Comparison of ENCODE assay signal across 8 cellular contexts in genomic region chr1:39816431-39817090, GRCh38. TPM values are rescaled to one million over a fixed set of nuclear protein-coding genes. Genes with fewer than 3 reads are reported as not detected.
DNase-seq lines count a peak whose midpoint lies in the region; ATAC-seq and TF ChIP-seq lines count a peak whose summit lies in the region.

No MANE protein-coding gene starts in this region.

- TF ChIP-seq CTCF in GM12874 (IDR thresholded peaks at IDR 0.05; ENCODE audit: insufficient read depth, low read depth, low read length) (peak; percentile 74), hepatocyte (IDR thresholded peaks at IDR 0.05; ENCODE audit: poor library complexity) (peak; percentile 76), gastrocnemius medialis (IDR thresholded peaks at IDR 0.05 in 4 of 5, conservative IDR thresholded peaks at IDR 0.05 in 1 of 5) (peak; percentile 76 to 94 (median 87))

- ATAC-seq in HG02759 (IDR thresholded peaks at IDR 0.05; ENCODE audit: unreplicated experiment) (peak; percentile 56), gastrocnemius medialis (peak; percentile 83 to 85)

- no peaks in the 10 kb centered on the region for H3K36me3 ChIP-seq in hepatocyte (replicated peaks; ENCODE audit: insufficient read depth, low read depth)
- no peaks in the 10 kb centered on the region for H3K36me3 ChIP-seq in gastrocnemius medialis

- no peak overlapping the region for H3K4me2 ChIP-seq in hepatocyte

- H3K27ac ChIP-seq in hepatocyte (no peak overlapping the region), gastrocnemius medialis (no peak overlapping the region)

- no peak overlapping the region for H2AFZ ChIP-seq in hepatocyte

- no peaks in the 10 kb centered on the region for H4K20me1 ChIP-seq in hepatocyte (ENCODE audit: insufficient read depth, poor library complexity, severe bottlenecking)

- in situ Hi-C loops in gastrocnemius medialis (cut with MboI; ENCODE audit: low sequenced_read_pairs in 4 of 4), result loop anchor here in 1 of 4 donors (5.0 kb wide), 1 partner anchor 216 kb away; no protein-coding TSS in a partner anchor

- 16% methylated on average over 11 of the region's 11 CpGs for WGBS in hepatocyte (ENCODE audit: low lambda C conversion rate, missing lambda C conversion rate)

- H3K27me3 ChIP-seq in hepatocyte (no peaks in the 10 kb centered on the region), gastrocnemius medialis (peaks cover 0 to 3% (median 0%) of the 10 kb centered on the region in 3 donors)

- intact Hi-C loops in gastrocnemius medialis (cut with DNase I; ENCODE audit: low total_unique reads), result loop anchor here (1.0 to 2.0 kb wide), 3 partner anchors 86 to 216 kb away; no protein-coding TSS in a partner anchor

- H3K9me3 ChIP-seq in hepatocyte (ENCODE audit: low read depth), result no peaks in the 10 kb centered on the region
- H3K9me3 ChIP-seq in gastrocnemius medialis, result no peaks in the 10 kb centered on the region

- H3K4me1 ChIP-seq in hepatocyte (ENCODE audit: insufficient read depth), result no peaks in the 10 kb centered on the region
- no peaks in the 10 kb centered on the region for H3K4me1 ChIP-seq in gastrocnemius medialis

- no peak overlapping the region for H3K4me3 ChIP-seq in hepatocyte
- no peak overlapping the region for H3K4me3 ChIP-seq in gastrocnemius medialis

- no peak for TF ChIP-seq POLR2A in gastrocnemius medialis (IDR thresholded peaks at IDR 0.05)

- H3K9me2 ChIP-seq in hepatocyte (replicated peaks; ENCODE audit: insufficient read depth), result no peaks in the 10 kb centered on the region

- DNase-seq in 8988T (peak; percentile 44), NCI-H1417 treated with DMSO at 0.1 percent for 48 hours (lab: John Stamatoyannopoulos, UW) (peak; percentile 5), T-helper 2 cell (peak in 4 of 5 experiments; percentile 25 to 46 (median 32)), astrocyte of the hippocampus (ENCODE audit: low read depth, low spot score) (peak; percentile 87), hepatocyte (ENCODE audit: low spot score) (peak; percentile 75), gastrocnemius medialis (peak; percentile 30 to 59)

- no peaks in the 10 kb centered on the region for H3K79me2 ChIP-seq in hepatocyte

RNA-seq across cellular contexts. Expression of gene BMP8B, which starts 27.9 kb away (rescaled TPM):
- total RNA-seq in hepatocyte (5.5 and 7.6 TPM in 2 replicates), gastrocnemius medialis (under 1 TPM in 3 of 4 donors, not detected in 1; 0.12 to 0.31 (median 0.15) TPM)
- polyA plus RNA-seq in hepatocyte, result 1.9 and 3.1 TPM in 2 replicates

RNA-seq across cellular contexts. Expression of gene OXCT2, which starts 45.4 kb away (rescaled TPM):
- total RNA-seq in hepatocyte (0.60 and 1.8 TPM in 2 replicates), gastrocnemius medialis (under 1 TPM in 1 of 4 donors, not detected in 3; 0.86 TPM)
- 0.25 and 0.39 TPM in 2 replicates for polyA plus RNA-seq in hepatocyte

Comparison
In these comparisons a context has a peak if more than half of its experiments do, and no peak if none do; other contexts are left out.
1. DNase-seq: peak in every context shown above with its lines; median percentile 87 in astrocyte of the hippocampus; 75 in hepatocyte; 44 in gastrocnemius medialis; 44 in 8988T; 32 in T-helper 2 cell; 5 in NCI-H1417 treated with DMSO at 0.1 percent for 48 hours.